Comparison of ENCODE assay signal across 30 cellular contexts in genomic region chr6:56848105-56848504, GRCh38.
"Had no signal": no experiment of that assay in that cellular context is flagged by ENCODE, and none has a peak within 500 bp of the region (broad histone marks: within the 10 kb centered on the region; RNA-seq: fewer than 3 reads in every experiment).

No MANE protein-coding gene starts in this region.

- H3K4me3 Mint-ChIP-seq: activated naive CD4-positive, alpha-beta T cell treated with anti-CD3 and anti-CD28 coated beads for 36 hours; activated naive CD8-positive, alpha-beta T cell treated with anti-CD3 and anti-CD28 coated beads for 36 hours; immature natural killer cell; mesothelial cell of epicardium; naive B cell; stimulated activated naive B cell treated with anti-CD40 and anti-IgM and Interleukin-4, amounts not matched to agents 10 μg/mL and 1 μg/mL and 100 μg/mL, for 72 hours had no signal

- H3K27ac ChIP-seq: adrenal gland, breast epithelium, gastroesophageal sphincter, parathyroid adenoma, psoas muscle, sigmoid colon, stomach, thyroid gland, upper lobe of left lung, WERI-Rb-1 had no signal

- H3K9me3 Mint-ChIP-seq: activated naive CD4-positive, alpha-beta T cell treated with anti-CD3 and anti-CD28 coated beads for 36 hours; activated naive CD8-positive, alpha-beta T cell treated with anti-CD3 and anti-CD28 coated beads for 36 hours; immature natural killer cell; mesothelial cell of epicardium; stimulated activated naive B cell treated with anti-CD40 and anti-IgM and Interleukin-4, amounts not matched to agents 10 μg/mL and 1 μg/mL and 100 μg/mL, for 72 hours had no signal

- H3K27ac Mint-ChIP-seq: activated naive CD4-positive, alpha-beta T cell treated with anti-CD3 and anti-CD28 coated beads for 36 hours; activated naive CD8-positive, alpha-beta T cell treated with anti-CD3 and anti-CD28 coated beads for 36 hours; immature natural killer cell; mesothelial cell of epicardium; naive B cell; stimulated activated naive B cell treated with anti-CD40 and anti-IgM and Interleukin-4, amounts not matched to agents 10 μg/mL and 1 μg/mL and 100 μg/mL, for 72 hours had no signal

- DNase-seq: activated CD4-positive, alpha-beta T cell treated with anti-CD3 and anti-CD28 coated beads for 48 hours; activated CD4-positive, alpha-beta T cell treated with anti-CD3 and anti-CD28 coated beads, Interleukin-2, amount 50 U/mL, for 48 hours; activated CD8-positive, alpha-beta memory T cell treated with anti-CD3 and anti-CD28 coated beads for 24 hours; activated effector memory CD4-positive, alpha-beta T cell treated with Interleukin-2 at 50 U/mL for 16 hours; activated naive CD4-positive, alpha-beta T cell treated with anti-CD3 and anti-CD28 coated beads for 36 hours; activated naive CD8-positive, alpha-beta T cell treated with anti-CD3 and anti-CD28 coated beads for 36 hours; adrenal gland; central memory CD4-positive, alpha-beta T cell; head of caudate nucleus; hypothalamus; immature natural killer cell; kidney; naive B cell; occipital lobe; psoas muscle; sigmoid colon; stimulated activated CD4-positive, alpha-beta T cell treated with anti-CD3 and anti-CD28 coated beads, Interleukin-15, amount 100 ng/mL, for 24 hours; stimulated activated CD4-positive, alpha-beta T cell treated with anti-CD3 and anti-CD28 coated beads, Interleukin-2, amount 100 ng/mL, for 24 hours; stimulated activated naive B cell treated with anti-CD40 and anti-IgM and Interleukin-4, amounts not matched to agents 10 μg/mL and 1 μg/mL and 100 μg/mL, for 72 hours; stomach; T-helper 9 cell; thyroid gland; upper lobe of left lung; WERI-Rb-1 had no signal

- FAIRE-seq: endothelial cell of umbilical vein, kidney had no signal

- H3K9ac ChIP-seq: parathyroid adenoma had no signal

- H3K36me3 Mint-ChIP-seq: activated naive CD8-positive, alpha-beta T cell treated with anti-CD3 and anti-CD28 coated beads for 36 hours; mesothelial cell of epicardium; stimulated activated naive B cell treated with anti-CD40 and anti-IgM and Interleukin-4, amounts not matched to agents 10 μg/mL and 1 μg/mL and 100 μg/mL, for 72 hours had no signal

- H3K9me3 ChIP-seq: adrenal gland, breast epithelium, gastroesophageal sphincter, psoas muscle, sigmoid colon, stomach, thyroid gland, upper lobe of left lung had no signal

- H3K4me3 ChIP-seq: adrenal gland, breast epithelium, gastroesophageal sphincter, psoas muscle, sigmoid colon, stomach, thyroid gland, upper lobe of left lung had no signal

- H2AFZ ChIP-seq: parathyroid adenoma had no signal

- H3K36me3 ChIP-seq: adrenal gland, breast epithelium, gastroesophageal sphincter, sigmoid colon, stomach, thyroid gland, upper lobe of left lung had no signal

- H3K27me3 ChIP-seq: adrenal gland, breast epithelium, gastroesophageal sphincter, sigmoid colon, thyroid gland had no signal

- ATAC-seq: activated CD4-positive, CD25-positive, alpha-beta regulatory T cell treated with anti-CD3 and anti-CD28 coated beads, Interleukin-2, amount 50 U/mL, for 24 hours; gastroesophageal sphincter; psoas muscle; stimulated activated naive B cell treated with anti-CD40 and anti-IgM and Interleukin-4, amounts not matched to agents 10 μg/mL and 1 μg/mL and 100 μg/mL, for 72 hours had no signal

- H3K4me1 ChIP-seq: breast epithelium, thyroid gland had no signal
